ENCODE assay signal across 18 cellular contexts in the genomic region with DNA sequence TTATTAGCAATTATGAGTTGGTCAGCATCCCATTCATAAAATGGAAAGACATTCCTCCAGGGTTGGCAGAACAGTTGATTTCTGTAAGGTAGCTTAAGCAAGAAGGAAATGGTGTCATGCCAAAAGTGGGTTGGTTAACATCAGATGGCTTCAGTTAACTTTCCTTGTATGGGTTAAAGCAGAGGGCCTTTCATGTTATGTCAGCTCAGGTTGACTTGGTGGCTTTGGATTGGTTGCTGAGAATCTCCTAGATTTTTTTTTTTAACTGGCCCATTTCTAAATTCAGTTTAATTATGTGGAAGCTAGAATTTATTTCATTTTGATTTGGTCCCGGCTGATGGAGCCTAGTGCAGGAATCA.
DNase-seq lines count a peak whose midpoint lies in the region; ATAC-seq and TF ChIP-seq lines count a peak whose summit lies in the region.
"Had no signal": no experiment of that assay in that cellular context is flagged by ENCODE, and none has a peak within 500 bp of the region (broad histone marks: within the 10 kb centered on the region; RNA-seq: fewer than 3 reads in every experiment).

No MANE protein-coding gene starts in this region.

- H3K4me2 ChIP-seq in PC-3 (ENCODE audit: low read length), result no peak overlapping the region
- H3K4me2 ChIP-seq in GM23338, result no peak overlapping the region

- H3K4me1 Mint-ChIP-seq in GM23338, result no peaks in the 10 kb centered on the region; the same call in 2 of the 3 replicates
- peaks cover 15% of the 10 kb centered on the region for H3K4me1 Mint-ChIP-seq in endodermal cell
- H3K4me1 Mint-ChIP-seq: B cell, T-helper 17 cell had no signal

- 88 to 100% methylated on average over 1 of the region's 1 CpG for WGBS in endodermal cell (ENCODE audit: insufficient coverage in 1 of 2, insufficient read length in 1 of 2), 2 experiments

- H3K4me1 ChIP-seq in PC-3 (ENCODE audit: insufficient read depth, low read length) (peaks cover 14% of the 10 kb centered on the region), GM23338 (ENCODE audit: insufficient read depth) (no peaks in the 10 kb centered on the region), endodermal cell (ENCODE audit: control insufficient read depth, insufficient read depth, low read length) (peaks cover 6% of the 10 kb centered on the region)

- H2AFZ ChIP-seq in PC-3 (ENCODE audit: low read length) (no peak overlapping the region), GM23338 (no peak overlapping the region)

- no peak for ATAC-seq in PC-3
- no peak for ATAC-seq in GM23338
- ATAC-seq in GM19463 (IDR thresholded peaks at IDR 0.05; ENCODE audit: unreplicated experiment), result no peak
- ATAC-seq: T-helper 17 cell had no signal

- H3K27ac ChIP-seq in PC-3 (ENCODE audit: low read length), result no peak overlapping the region
- no peak overlapping the region for H3K27ac ChIP-seq in GM23338 (ENCODE audit: low read depth)
- no peak overlapping the region for H3K27ac ChIP-seq in endodermal cell (ENCODE audit: low read depth, low read length)

- H3K9ac ChIP-seq in PC-3 (ENCODE audit: low read length), result no peak overlapping the region
- H3K9ac ChIP-seq in endodermal cell (ENCODE audit: extremely low read depth, low read length, poor library complexity, severe bottlenecking), result no peak overlapping the region

- BruUV-seq in PC-3 (replicated peaks; lab: Mats Ljungman, UMichigan), result no TSS peak

- H3K4me3 Mint-ChIP-seq in GM23338 (no peak overlapping the region), endodermal cell (no peak overlapping the region)
- H3K4me3 Mint-ChIP-seq: B cell, T-helper 17 cell had no signal

- H3K9me3 ChIP-seq in PC-3 (ENCODE audit: low read length), result no peaks in the 10 kb centered on the region
- peaks cover 11% of the 10 kb centered on the region for H3K9me3 ChIP-seq in endodermal cell (ENCODE audit: control insufficient read depth, low read length)

- H3K27me3 ChIP-seq in PC-3 (ENCODE audit: low read length) (no peaks in the 10 kb centered on the region), GM23338 (ENCODE audit: insufficient read depth) (no peaks in the 10 kb centered on the region), endodermal cell (ENCODE audit: control insufficient read depth, insufficient read depth, low read length, poor library complexity, severe bottlenecking) (peaks cover 17% of the 10 kb centered on the region)

- CTCF ChIA-PET in PC-3 (lab: Charles Lee), result no interaction called here

- H3K9me3 Mint-ChIP-seq in GM23338 (peaks cover 8% of the 10 kb centered on the region; the same call in 2 of the 3 replicates), endodermal cell (peaks cover 8% of the 10 kb centered on the region)

- H4K20me1 ChIP-seq in PC-3 (ENCODE audit: low read length), result no peaks in the 10 kb centered on the region
- H4K20me1 ChIP-seq in GM23338 (replicated peaks; ENCODE audit: insufficient read depth), result no peaks in the 10 kb centered on the region

- H3K36me3 Mint-ChIP-seq in GM23338 (ENCODE audit: low read depth), result no peaks in the 10 kb centered on the region; the same call in 1 of the 3 replicates
- H3K36me3 Mint-ChIP-seq in endodermal cell (ENCODE audit: low read depth), result no peaks in the 10 kb centered on the region

- no peaks in the 10 kb centered on the region for H3K9me2 ChIP-seq in PC-3 (replicated peaks; ENCODE audit: low read length)
- H3K9me2 ChIP-seq in GM23338 (ENCODE audit: insufficient read depth), result 0 out of 2 replicates have a peak, but pooled peaks cover 3% of the 10 kb centered on the region

- H3K36me3 ChIP-seq in PC-3 (ENCODE audit: low read depth, low read length) (no peaks in the 10 kb centered on the region), GM23338 (ENCODE audit: insufficient read depth) (no peaks in the 10 kb centered on the region; the same call in 1 of the 2 replicates), endodermal cell (ENCODE audit: control insufficient read depth, insufficient read depth, low read length) (no peaks in the 10 kb centered on the region)

- H3K27me3 Mint-ChIP-seq in GM23338 (ENCODE audit: insufficient read depth, low read depth, poor library complexity) (no peaks in the 10 kb centered on the region), endodermal cell (ENCODE audit: insufficient read depth) (peaks cover 19% of the 10 kb centered on the region)

- intact Hi-C loops in PC-3 (cut with micrococcal nuclease), result no loop called here

- POLR2A ChIA-PET in PC-3 (lab: Charles Lee; ENCODE audit: unreplicated experiment), result no interaction called here

- peak overlapping the region; percentile 27 for H3K4me3 ChIP-seq in HFF-Myc (replicated peaks; ENCODE audit: low read depth, low read length)
- peak overlapping the region; percentile 22 for H3K4me3 ChIP-seq in astrocyte of the spinal cord (ENCODE audit: low read depth, low read length)
- peak overlapping the region; percentile 32 for H3K4me3 ChIP-seq in fibroblast of pulmonary artery (replicated peaks; ENCODE audit: low read depth, low read length)
- peak overlapping the region; percentile 40 for H3K4me3 ChIP-seq in skeletal muscle cell (ENCODE audit: low read depth, low read length)
- no peak overlapping the region for H3K4me3 ChIP-seq in PC-3 (ENCODE audit: low read length)
- no peak overlapping the region for H3K4me3 ChIP-seq in GM23338
- H3K4me3 ChIP-seq in endodermal cell (ENCODE audit: low read length), result no peak overlapping the region

- H3F3A ChIP-seq in PC-3 (ENCODE audit: low read length, unreplicated experiment) (no peaks in the 10 kb centered on the region), GM23338 (replicated peaks; ENCODE audit: low read depth) (no peaks in the 10 kb centered on the region)

- TF ChIP-seq CTCF in HFF-Myc (IDR thresholded peaks at IDR 0.05; ENCODE audit: low read depth, low read length, missing control alignments), result no peak
- no peak for TF ChIP-seq CTCF in astrocyte of the spinal cord (IDR thresholded peaks at IDR 0.05; ENCODE audit: low read depth, low read length)
- no peak for TF ChIP-seq CTCF in fibroblast of pulmonary artery (IDR thresholded peaks at IDR 0.05; ENCODE audit: low read length, missing control alignments)
- no peak for TF ChIP-seq CTCF in PC-3 (conservative IDR thresholded peaks at IDR 0.05; ENCODE audit: low read depth, low read length)
- no peak for TF ChIP-seq CTCF in GM23338 (conservative IDR thresholded peaks at IDR 0.05; ENCODE audit: low read depth in 2 of 2)
- no peak for TF ChIP-seq CTCF in endodermal cell (conservative IDR thresholded peaks at IDR 0.05)

- DNase-seq in HFF-Myc (ENCODE audit: extremely low read depth, low read depth) (peak; percentile 71), astrocyte of the spinal cord (ENCODE audit: low read depth, low spot score) (no peak), fibroblast of pulmonary artery (ENCODE audit: low read depth) (peak; percentile 72), skeletal muscle cell (ENCODE audit: low read depth) (no peak), PC-3 (no peak), GM23338 (ENCODE audit: low spot score) (no peak), endodermal cell (no peak)
- DNase-seq: activated CD4-positive, alpha-beta T cell treated with anti-CD3 and anti-CD28 coated beads for 1 hour; activated naive CD4-positive, alpha-beta T cell treated with anti-CD3 and anti-CD28 coated beads, Interleukin-2, amount 50 U/mL, for 16 hours; cerebellar nuclear complex; DMS153; midbrain; NCI-H2081; NCI-H748 treated with DMSO at 0.1 percent for 48 hours; stimulated activated CD4-positive, alpha-beta T cell treated with anti-CD3 and anti-CD28 coated beads, Interleukin-12 subunit alpha, Interleukin-12 subunit beta, amount 100 ng/mL, for 4 hours; T-helper 17 cell had no signal

- in situ Hi-C loops in astrocyte of the spinal cord (cut with HindIII; ENCODE audit: low sequenced_read_pairs), result no loop called here

- H3K79me2 ChIP-seq in PC-3 (ENCODE audit: low read length) (no peaks in the 10 kb centered on the region), GM23338 (replicated peaks; ENCODE audit: insufficient read depth) (no peaks in the 10 kb centered on the region)

- no peak overlapping the region for H3K27ac Mint-ChIP-seq in GM23338
- H3K27ac Mint-ChIP-seq in endodermal cell, result no peak overlapping the region
- H3K27ac Mint-ChIP-seq: B cell, T-helper 17 cell had no signal

TF ChIP-seq in GM23338, 12 proteins besides CTCF, POLR2A, EP300 and RAD21 (continues in another document):
- TF ChIP-seq ZNF331 (CRISPR knock-in tag; IDR thresholded peaks at IDR 0.05; ENCODE audit: low read depth) (no peak), CREB1 (CRISPR knock-in tag; IDR thresholded peaks at IDR 0.05; ENCODE audit: low read depth) (no peak), POLR2AphosphoS5 (IDR thresholded peaks at IDR 0.05; ENCODE audit: low read depth) (no peak)

Comparison
In these comparisons a context has a peak if more than half of its experiments do, and no peak if none do; other contexts are left out.
1. DNase-seq: peak in HFF-Myc (single experiment) and fibroblast of pulmonary artery (single experiment); none in astrocyte of the spinal cord (single experiment), skeletal muscle cell (single experiment), PC-3 (single experiment), GM23338 (single experiment) and endodermal cell (single experiment).
2. H3K4me3 ChIP-seq: peak in HFF-Myc (single experiment), astrocyte of the spinal cord (single experiment), fibroblast of pulmonary artery (single experiment) and skeletal muscle cell (single experiment); none in PC-3 (single experiment), GM23338 (single experiment) and endodermal cell (single experiment).